ENCODE assay signal across 8 cellular contexts in the genomic region with DNA sequence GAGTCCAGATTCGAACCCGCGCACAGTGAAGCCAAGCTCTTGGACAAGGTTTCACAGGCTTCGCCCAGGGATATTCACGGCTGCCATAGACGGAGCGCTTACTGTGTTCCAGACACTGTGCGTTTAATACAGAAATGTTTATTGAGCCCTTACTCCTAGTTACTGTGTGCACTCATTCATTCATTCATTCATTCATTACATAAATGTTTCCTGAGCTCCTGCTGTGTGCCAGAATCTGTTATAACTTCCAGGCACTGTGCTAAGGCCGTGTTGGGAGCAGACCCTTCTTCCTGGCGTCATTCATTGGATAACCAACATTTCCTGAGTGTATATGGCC. TPM values are rescaled to one million over a fixed set of nuclear protein-coding genes. Genes with fewer than 3 reads are reported as not detected.
DNase-seq lines count a peak whose midpoint lies in the region; ATAC-seq, FAIRE-seq and TF ChIP-seq lines count a peak whose summit lies in the region.

No MANE protein-coding gene starts in this region.

- 32% methylated on average over 10 of the region's 10 CpGs for WGBS in right cardiac atrium

- no peaks in the 10 kb centered on the region for H3K4me1 ChIP-seq in right cardiac atrium (ENCODE audit: control insufficient read depth, insufficient read depth, low read length)

- ATAC-seq in right cardiac atrium = peak in 1 of 2 donors; percentile 3

- FAIRE-seq in frontal cortex (lab: Jason Lieb, UNC) = no peak

- H3K9me3 ChIP-seq in WERI-Rb-1 (ENCODE audit: severe bottlenecking) = no peaks in the 10 kb centered on the region
- H3K9me3 ChIP-seq in right cardiac atrium (ENCODE audit: control insufficient read depth, low read length) = no peaks in the 10 kb centered on the region

- DNase-seq in HFF-Myc (ENCODE audit: extremely low read depth, low read depth) = no peak
- no peak for DNase-seq in WERI-Rb-1
- DNase-seq in right cardiac atrium = no peak
- DNase-seq in frontal cortex (ENCODE audit: low spot score in 2 of 2) = no peak
- DNase-seq in ecto neural progenitor cell (ENCODE audit: low spot score) = no peak
- no peak for DNase-seq in AG08395 (ENCODE audit: low spot score)
- DNase-seq in NCI-H345 treated with DMSO at 0.1 percent for 48 hours (lab: John Stamatoyannopoulos, UW; ENCODE audit: unreplicated experiment) = no peak

- no peaks in the 10 kb centered on the region for H3K36me3 ChIP-seq in WERI-Rb-1

- H3K27ac ChIP-seq in WERI-Rb-1 = peak overlapping the region; percentile 59
- H3K27ac ChIP-seq in right cardiac atrium (ENCODE audit: low read length) = no peak overlapping the region
- H3K27ac ChIP-seq in skin epidermis = peak overlapping the region in 19 of 21 experiments; percentile 79 to 99 (median 90)

- H3K4me3 ChIP-seq in HFF-Myc (replicated peaks; ENCODE audit: low read depth, low read length) (peak overlapping the region; percentile 38), WERI-Rb-1 (ENCODE audit: low read depth, low read length) (peak overlapping the region; percentile 53), right cardiac atrium (ENCODE audit: low read length) (peak overlapping the region; percentile 82), skin epidermis (peak overlapping the region; percentile 20 to 83 (median 61))

- TF ChIP-seq CTCF in HFF-Myc (IDR thresholded peaks at IDR 0.05; ENCODE audit: low read depth, low read length, missing control alignments) = no peak
- no peak for TF ChIP-seq CTCF in WERI-Rb-1 (IDR thresholded peaks at IDR 0.05; ENCODE audit: low read depth, low read length)

- H3K27me3 ChIP-seq in WERI-Rb-1 (ENCODE audit: insufficient read depth, low read depth, severe bottlenecking) = no peaks in the 10 kb centered on the region
- no peaks in the 10 kb centered on the region for H3K27me3 ChIP-seq in right cardiac atrium (ENCODE audit: control insufficient read depth, insufficient read depth)

- intact Hi-C loops in right cardiac atrium (cut with DNase I) = loop anchor here in 1 of 4 donors (5.0 kb wide), 1 partner anchor 324 kb away; no protein-coding TSS in a partner anchor

RNA-seq across cellular contexts. Expression of a gene that starts 0.7 kb away (rescaled TPM):
- total RNA-seq in right cardiac atrium (10 to 100 TPM; 68.8 to 73.5 (median 69.8) TPM), frontal cortex (164 TPM)
- polyA plus RNA-seq in right cardiac atrium = 15.6 TPM
